1 cellular context compared by ENCODE assay signal in genomic region chr21:26148071-26148470, GRCh38.
TF ChIP-seq lines count a peak whose summit lies in the region.

No MANE protein-coding gene starts in this region.

TF ChIP-seq in GM23338, 12 proteins besides CTCF, POLR2A, EP300 and RAD21 (continued from another document):
- peak; percentile 73; the same call in 1 of the 2 replicates for TF ChIP-seq ZNF462 (CRISPR knock-in tag; IDR thresholded peaks at IDR 0.05)
TF ChIP-seq in GM23338: peak in this region for 1.
